ENCODE assay signal across 25 cellular contexts in genomic region chr6:109874086-109874485, GRCh38.
"Had no signal": no experiment of that assay in that cellular context is flagged by ENCODE, and none has a peak within 500 bp of the region (broad histone marks: within the 10 kb centered on the region; RNA-seq: fewer than 3 reads in every experiment).

No MANE protein-coding gene starts in this region.

- ATAC-seq: activated CD4-positive, CD25-positive, alpha-beta regulatory T cell treated with anti-CD3 and anti-CD28 coated beads, Interleukin-2, amount 50 U/mL, for 24 hours; activated CD8-positive, alpha-beta T cell treated with anti-CD3 and anti-CD28 coated beads for 36 hours; activated naive CD8-positive, alpha-beta T cell treated with anti-CD3 and anti-CD28 coated beads, Interleukin-2, amount 50 U/mL, for 24 hours; body of pancreas had no signal

- H3K9me3 ChIP-seq: adrenal gland, body of pancreas, esophagus squamous epithelium had no signal

- H3K27ac ChIP-seq: adrenal gland, body of pancreas, epithelial cell of prostate, esophagus squamous epithelium had no signal

- H3K4me1 ChIP-seq: body of pancreas had no signal

- H3K4me3 ChIP-seq: adrenal gland, body of pancreas, esophagus squamous epithelium had no signal

- H3K27me3 ChIP-seq: adrenal gland, body of pancreas, esophagus squamous epithelium had no signal

- DNase-seq: activated CD4-positive, alpha-beta T cell treated with anti-CD3 and anti-CD28 coated beads for 48 hours; activated CD4-positive, alpha-beta T cell treated with anti-CD3 and anti-CD28 coated beads, Interleukin-2, amount 50 U/mL, for 1 hour; activated CD4-positive, alpha-beta T cell treated with anti-CD3 and anti-CD28 coated beads, Interleukin-2, amount 50 U/mL, for 48 hours; activated CD8-positive, alpha-beta memory T cell treated with anti-CD3 and anti-CD28 coated beads for 24 hours; activated CD8-positive, alpha-beta T cell treated with anti-CD3 and anti-CD28 coated beads for 36 hours; activated effector memory CD4-positive, alpha-beta T cell treated with anti-CD3 and anti-CD28 coated beads, Interleukin-2, amount 50 U/mL, for 16 hours; activated naive CD4-positive, alpha-beta T cell treated with anti-CD3 and anti-CD28 coated beads for 36 hours; activated naive CD8-positive, alpha-beta T cell treated with anti-CD3 and anti-CD28 coated beads for 36 hours; activated naive CD8-positive, alpha-beta T cell treated with anti-CD3 and anti-CD28 coated beads, Interleukin-2, amount 50 U/mL, for 24 hours; activated T-cell treated with anti-CD3 and anti-CD28 coated beads, Interleukin-2, amount 50 U/mL, for 1 hour; activated T-cell treated with anti-CD3 and anti-CD28 coated beads, Interleukin-2, amount 50 U/mL, for 48 hours; adrenal gland; amygdala; aorta; body of pancreas; caudate nucleus; cortex of kidney; dermis blood vessel endothelial cell; effector CD8-positive, alpha-beta T cell; esophagus squamous epithelium; head of caudate nucleus; hypothalamus; T-helper 2 cell had no signal

- H3K36me3 ChIP-seq: adrenal gland, esophagus squamous epithelium had no signal
